In the genomic region with DNA sequence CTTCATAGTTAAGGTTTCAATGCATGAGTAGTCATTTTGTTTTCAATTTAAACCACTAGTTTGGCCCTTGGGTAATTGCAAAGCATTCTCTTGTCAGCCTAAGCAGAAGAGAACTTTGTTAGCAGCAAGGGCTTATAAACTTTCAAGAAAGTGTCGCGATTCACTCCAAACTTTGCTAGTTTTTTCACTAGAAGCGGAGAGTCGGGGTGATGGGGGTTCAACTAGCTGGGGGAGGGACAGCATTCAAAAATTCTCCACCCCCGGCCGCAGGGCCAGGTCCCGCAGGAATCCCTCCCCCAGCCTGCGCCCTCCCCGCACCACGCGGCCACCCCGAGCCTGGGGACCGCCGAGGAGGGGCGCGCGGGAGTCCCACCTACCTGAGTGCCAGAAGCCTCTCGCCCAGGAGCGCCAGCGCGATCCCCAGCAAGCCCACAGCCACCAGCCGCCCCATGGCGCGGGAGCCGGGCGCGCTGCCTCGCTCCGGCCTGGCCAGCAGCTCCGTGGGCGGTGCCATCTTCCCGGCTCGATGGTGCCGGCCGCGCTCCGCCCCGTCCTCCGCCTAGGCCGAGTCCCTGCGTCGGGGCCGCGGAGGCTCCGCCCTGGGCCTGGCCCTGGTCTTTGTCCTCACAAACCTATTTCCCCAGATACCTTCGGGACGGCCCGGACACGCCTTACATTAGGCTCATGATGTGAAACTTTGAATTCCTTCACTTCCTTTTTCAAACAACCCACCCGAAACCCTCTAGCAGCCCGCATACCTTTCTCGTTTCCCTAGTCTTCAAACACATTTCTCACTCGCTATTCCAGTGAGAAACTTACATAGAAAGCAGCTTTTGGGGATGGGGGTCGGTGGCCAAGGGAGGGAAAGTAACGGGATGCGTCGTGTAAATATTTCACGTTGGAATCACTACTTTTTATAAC, we compare ENCODE assay signal across 1 cellular context.
TF ChIP-seq lines count a peak whose summit lies in the region.

A gene (minus strand): TSS at position 528 of the 921 bp plus-strand sequence. CDS start 77 bp downstream, at position 451.

TF ChIP-seq in K562, 482 proteins besides CTCF, POLR2A, EP300 and RAD21 (continued from another document and continues in another):
- no peak for TF ChIP-seq ZNF165 (CRISPR knock-in tag; IDR thresholded peaks at IDR 0.05; ENCODE audit: borderline replicate concordance)
- 0 out of 2 replicates have a peak, but pooled peaks have one; percentile 25 for TF ChIP-seq NBN (IDR thresholded peaks at IDR 0.05; ENCODE audit: low read depth)
- TF ChIP-seq, protein P1, sequence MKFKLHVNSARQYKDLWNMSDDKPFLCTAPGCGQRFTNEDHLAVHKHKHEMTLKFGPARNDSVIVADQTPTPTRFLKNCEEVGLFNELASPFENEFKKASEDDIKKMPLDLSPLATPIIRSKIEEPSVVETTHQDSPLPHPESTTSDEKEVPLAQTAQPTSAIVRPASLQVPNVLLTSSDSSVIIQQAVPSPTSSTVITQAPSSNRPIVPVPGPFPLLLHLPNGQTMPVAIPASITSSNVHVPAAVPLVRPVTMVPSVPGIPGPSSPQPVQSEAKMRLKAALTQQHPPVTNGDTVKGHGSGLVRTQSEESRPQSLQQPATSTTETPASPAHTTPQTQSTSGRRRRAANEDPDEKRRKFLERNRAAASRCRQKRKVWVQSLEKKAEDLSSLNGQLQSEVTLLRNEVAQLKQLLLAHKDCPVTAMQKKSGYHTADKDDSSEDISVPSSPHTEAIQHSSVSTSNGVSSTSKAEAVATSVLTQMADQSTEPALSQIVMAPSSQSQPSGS (CRISPR knock-in tag; IDR thresholded peaks at IDR 0.05) = no peak
- TF ChIP-seq, protein P2, sequence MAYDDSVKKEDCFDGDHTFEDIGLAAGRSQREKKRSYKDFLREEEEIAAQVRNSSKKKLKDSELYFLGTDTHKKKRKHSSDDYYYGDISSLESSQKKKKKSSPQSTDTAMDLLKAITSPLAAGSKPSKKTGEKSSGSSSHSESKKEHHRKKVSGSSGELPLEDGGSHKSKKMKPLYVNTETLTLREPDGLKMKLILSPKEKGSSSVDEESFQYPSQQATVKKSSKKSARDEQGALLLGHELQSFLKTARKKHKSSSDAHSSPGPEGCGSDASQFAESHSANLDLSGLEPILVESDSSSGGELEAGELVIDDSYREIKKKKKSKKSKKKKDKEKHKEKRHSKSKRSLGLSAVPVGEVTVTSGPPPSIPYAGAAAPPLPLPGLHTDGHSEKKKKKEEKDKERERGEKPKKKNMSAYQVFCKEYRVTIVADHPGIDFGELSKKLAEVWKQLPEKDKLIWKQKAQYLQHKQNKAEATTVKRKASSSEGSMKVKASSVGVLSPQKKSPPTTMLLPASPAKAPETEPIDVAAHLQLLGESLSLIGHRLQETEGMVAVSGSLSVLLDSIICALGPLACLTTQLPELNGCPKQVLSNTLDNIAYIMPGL (CRISPR knock-in tag; IDR thresholded peaks at IDR 0.05) = peak; percentile 69; the same call in 1 of the 2 replicates
- TF ChIP-seq STAG1 (CRISPR knock-in tag; IDR thresholded peaks at IDR 0.05; ENCODE audit: borderline replicate concordance) = no peak
- peak; percentile 80; the same call in 1 of the 2 replicates for TF ChIP-seq FOXP1 (CRISPR knock-in tag; IDR thresholded peaks at IDR 0.05)
- peak; percentile 30 for TF ChIP-seq TAF9B (IDR thresholded peaks at IDR 0.05; ENCODE audit: partially characterized antibody)
- TF ChIP-seq, protein P3, sequence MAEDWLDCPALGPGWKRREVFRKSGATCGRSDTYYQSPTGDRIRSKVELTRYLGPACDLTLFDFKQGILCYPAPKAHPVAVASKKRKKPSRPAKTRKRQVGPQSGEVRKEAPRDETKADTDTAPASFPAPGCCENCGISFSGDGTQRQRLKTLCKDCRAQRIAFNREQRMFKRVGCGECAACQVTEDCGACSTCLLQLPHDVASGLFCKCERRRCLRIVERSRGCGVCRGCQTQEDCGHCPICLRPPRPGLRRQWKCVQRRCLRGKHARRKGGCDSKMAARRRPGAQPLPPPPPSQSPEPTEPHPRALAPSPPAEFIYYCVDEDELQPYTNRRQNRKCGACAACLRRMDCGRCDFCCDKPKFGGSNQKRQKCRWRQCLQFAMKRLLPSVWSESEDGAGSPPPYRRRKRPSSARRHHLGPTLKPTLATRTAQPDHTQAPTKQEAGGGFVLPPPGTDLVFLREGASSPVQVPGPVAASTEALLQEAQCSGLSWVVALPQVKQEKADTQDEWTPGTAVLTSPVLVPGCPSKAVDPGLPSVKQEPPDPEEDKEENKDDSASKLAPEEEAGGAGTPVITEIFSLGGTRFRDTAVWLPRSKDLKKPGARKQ (CRISPR knock-in tag; IDR thresholded peaks at IDR 0.05) = 0 out of 2 replicates have a peak, but pooled peaks have one; percentile 63
- TF ChIP-seq CCNT2 (IDR thresholded peaks at IDR 0.05; ENCODE audit: borderline replicate concordance, extremely low read depth, insufficient read length, low read depth, low read length) = peak; percentile 87
- peak; percentile 98 for TF ChIP-seq ZFX (CRISPR knock-in tag; IDR thresholded peaks at IDR 0.05)
- TF ChIP-seq, protein P4, sequence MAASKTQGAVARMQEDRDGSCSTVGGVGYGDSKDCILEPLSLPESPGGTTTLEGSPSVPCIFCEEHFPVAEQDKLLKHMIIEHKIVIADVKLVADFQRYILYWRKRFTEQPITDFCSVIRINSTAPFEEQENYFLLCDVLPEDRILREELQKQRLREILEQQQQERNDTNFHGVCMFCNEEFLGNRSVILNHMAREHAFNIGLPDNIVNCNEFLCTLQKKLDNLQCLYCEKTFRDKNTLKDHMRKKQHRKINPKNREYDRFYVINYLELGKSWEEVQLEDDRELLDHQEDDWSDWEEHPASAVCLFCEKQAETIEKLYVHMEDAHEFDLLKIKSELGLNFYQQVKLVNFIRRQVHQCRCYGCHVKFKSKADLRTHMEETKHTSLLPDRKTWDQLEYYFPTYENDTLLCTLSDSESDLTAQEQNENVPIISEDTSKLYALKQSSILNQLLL (CRISPR knock-in tag; IDR thresholded peaks at IDR 0.05; ENCODE audit: borderline replicate concordance) = no peak
- 0 out of 2 replicates have a peak, but pooled peaks have one; percentile 74 for TF ChIP-seq E2F3 (CRISPR knock-in tag; IDR thresholded peaks at IDR 0.05)
- no peak for TF ChIP-seq ETS2 (tag; IDR thresholded peaks at IDR 0.05; ENCODE audit: borderline replicate concordance, poor library complexity, severe bottlenecking)
- no peak for TF ChIP-seq PPARD (CRISPR knock-in tag; IDR thresholded peaks at IDR 0.05)
- no peak for TF ChIP-seq CSDE1 (IDR thresholded peaks at IDR 0.05)
- TF ChIP-seq RBFOX2 (IDR thresholded peaks at IDR 0.05; ENCODE audit: low read depth, low read length) = peak; percentile 98
- TF ChIP-seq, protein P5, sequence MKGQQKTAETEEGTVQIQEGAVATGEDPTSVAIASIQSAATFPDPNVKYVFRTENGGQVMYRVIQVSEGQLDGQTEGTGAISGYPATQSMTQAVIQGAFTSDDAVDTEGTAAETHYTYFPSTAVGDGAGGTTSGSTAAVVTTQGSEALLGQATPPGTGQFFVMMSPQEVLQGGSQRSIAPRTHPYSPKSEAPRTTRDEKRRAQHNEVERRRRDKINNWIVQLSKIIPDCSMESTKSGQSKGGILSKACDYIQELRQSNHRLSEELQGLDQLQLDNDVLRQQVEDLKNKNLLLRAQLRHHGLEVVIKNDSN (CRISPR knock-in tag; IDR thresholded peaks at IDR 0.05) = no peak
- no peak for TF ChIP-seq KDM2B (CRISPR knock-in tag; IDR thresholded peaks at IDR 0.05)
- peak; percentile 21 to 74; a peak in 1 of 4 replicates for TF ChIP-seq FOXK2 (conservative IDR thresholded peaks at IDR 0.05 in 1 of 2, IDR thresholded peaks at IDR 0.05 in 1 of 2; ENCODE audit: low read depth in 2 of 2)
- TF ChIP-seq ZNF239 (CRISPR knock-in tag; IDR thresholded peaks at IDR 0.05) = no peak
- no peak for TF ChIP-seq BHLHE40 (IDR thresholded peaks at IDR 0.05; ENCODE audit: low read length)
- TF ChIP-seq MIER1 (IDR thresholded peaks at IDR 0.05; ENCODE audit: low read depth) = no peak
- TF ChIP-seq ZKSCAN1 (IDR thresholded peaks at IDR 0.05; ENCODE audit: low read depth, low read length) = no peak
- TF ChIP-seq, protein P6, sequence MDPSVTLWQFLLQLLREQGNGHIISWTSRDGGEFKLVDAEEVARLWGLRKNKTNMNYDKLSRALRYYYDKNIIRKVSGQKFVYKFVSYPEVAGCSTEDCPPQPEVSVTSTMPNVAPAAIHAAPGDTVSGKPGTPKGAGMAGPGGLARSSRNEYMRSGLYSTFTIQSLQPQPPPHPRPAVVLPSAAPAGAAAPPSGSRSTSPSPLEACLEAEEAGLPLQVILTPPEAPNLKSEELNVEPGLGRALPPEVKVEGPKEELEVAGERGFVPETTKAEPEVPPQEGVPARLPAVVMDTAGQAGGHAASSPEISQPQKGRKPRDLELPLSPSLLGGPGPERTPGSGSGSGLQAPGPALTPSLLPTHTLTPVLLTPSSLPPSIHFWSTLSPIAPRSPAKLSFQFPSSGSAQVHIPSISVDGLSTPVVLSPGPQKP (CRISPR knock-in tag; IDR thresholded peaks at IDR 0.05) = no peak
- no peak for TF ChIP-seq CBFB (CRISPR knock-in tag; IDR thresholded peaks at IDR 0.05)
- TF ChIP-seq, protein P7, sequence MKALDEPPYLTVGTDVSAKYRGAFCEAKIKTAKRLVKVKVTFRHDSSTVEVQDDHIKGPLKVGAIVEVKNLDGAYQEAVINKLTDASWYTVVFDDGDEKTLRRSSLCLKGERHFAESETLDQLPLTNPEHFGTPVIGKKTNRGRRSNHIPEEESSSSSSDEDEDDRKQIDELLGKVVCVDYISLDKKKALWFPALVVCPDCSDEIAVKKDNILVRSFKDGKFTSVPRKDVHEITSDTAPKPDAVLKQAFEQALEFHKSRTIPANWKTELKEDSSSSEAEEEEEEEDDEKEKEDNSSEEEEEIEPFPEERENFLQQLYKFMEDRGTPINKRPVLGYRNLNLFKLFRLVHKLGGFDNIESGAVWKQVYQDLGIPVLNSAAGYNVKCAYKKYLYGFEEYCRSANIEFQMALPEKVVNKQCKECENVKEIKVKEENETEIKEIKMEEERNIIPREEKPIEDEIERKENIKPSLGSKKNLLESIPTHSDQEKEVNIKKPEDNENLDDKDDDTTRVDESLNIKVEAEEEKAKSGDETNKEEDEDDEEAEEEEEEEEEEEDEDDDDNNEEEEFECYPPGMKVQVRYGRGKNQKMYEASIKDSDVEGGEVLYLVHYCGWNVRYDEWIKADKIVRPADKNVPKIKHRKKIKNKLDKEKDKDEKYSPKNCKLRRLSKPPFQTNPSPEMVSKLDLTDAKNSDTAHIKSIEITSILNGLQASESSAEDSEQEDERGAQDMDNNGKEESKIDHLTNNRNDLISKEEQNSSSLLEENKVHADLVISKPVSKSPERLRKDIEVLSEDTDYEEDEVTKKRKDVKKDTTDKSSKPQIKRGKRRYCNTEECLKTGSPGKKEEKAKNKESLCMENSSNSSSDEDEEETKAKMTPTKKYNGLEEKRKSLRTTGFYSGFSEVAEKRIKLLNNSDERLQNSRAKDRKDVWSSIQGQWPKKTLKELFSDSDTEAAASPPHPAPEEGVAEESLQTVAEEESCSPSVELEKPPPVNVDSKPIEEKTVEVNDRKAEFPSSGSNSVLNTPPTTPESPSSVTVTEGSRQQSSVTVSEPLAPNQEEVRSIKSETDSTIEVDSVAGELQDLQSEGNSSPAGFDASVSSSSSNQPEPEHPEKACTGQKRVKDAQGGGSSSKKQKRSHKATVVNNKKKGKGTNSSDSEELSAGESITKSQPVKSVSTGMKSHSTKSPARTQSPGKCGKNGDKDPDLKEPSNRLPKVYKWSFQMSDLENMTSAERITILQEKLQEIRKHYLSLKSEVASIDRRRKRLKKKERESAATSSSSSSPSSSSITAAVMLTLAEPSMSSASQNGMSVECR (CRISPR knock-in tag; IDR thresholded peaks at IDR 0.05) = peak; percentile 68; the same call in 1 of the 2 replicates
- TF ChIP-seq NR3C1 (CRISPR knock-in tag; IDR thresholded peaks at IDR 0.05) = 0 out of 2 replicates have a peak, but pooled peaks have one; percentile 44
- no peak for TF ChIP-seq KAT8 (IDR thresholded peaks at IDR 0.05; ENCODE audit: low read depth)
- TF ChIP-seq JUN (IDR thresholded peaks at IDR 0.05; ENCODE audit: borderline replicate concordance, low read depth, low read length) = no peak
- TF ChIP-seq JUN (CRISPR knock-in tag; IDR thresholded peaks at IDR 0.05; ENCODE audit: borderline replicate concordance) = no peak; the same call in 1 of the 2 replicates
- peak; percentile 29; the same call in 1 of the 2 replicates for TF ChIP-seq GTF2E2 (tag; IDR thresholded peaks at IDR 0.05)
- TF ChIP-seq NONO (IDR thresholded peaks at IDR 0.05; ENCODE audit: low read depth in 2 of 2, low read length in 1 of 2) = peak; percentile 95 to 97
- peak; percentile 10 for TF ChIP-seq BRD9 (IDR thresholded peaks at IDR 0.05; ENCODE audit: low read depth, partially characterized antibody)
- TF ChIP-seq TAF1 (IDR thresholded peaks at IDR 0.05; ENCODE audit: control insufficient read depth, extremely low read depth, insufficient read depth, low read length, severe bottlenecking) = peak; percentile 80
- TF ChIP-seq ZNF212 (CRISPR knock-in tag; IDR thresholded peaks at IDR 0.05) = no peak
- no peak for TF ChIP-seq NFE2L1 (tag; IDR thresholded peaks at IDR 0.05; ENCODE audit: borderline replicate concordance, low read depth)
- no peak for TF ChIP-seq PURB (CRISPR knock-in tag; IDR thresholded peaks at IDR 0.05; ENCODE audit: low read depth)
- no peak for TF ChIP-seq SAFB2 (IDR thresholded peaks at IDR 0.05; ENCODE audit: borderline replicate concordance, low read depth, low read length, severe bottlenecking)
- TF ChIP-seq PHF20 (IDR thresholded peaks at IDR 0.05; ENCODE audit: partially characterized antibody) = peak; percentile 64
- no peak for TF ChIP-seq JUNB (CRISPR knock-in tag; conservative IDR thresholded peaks at IDR 0.05)
- TF ChIP-seq, protein P8, sequence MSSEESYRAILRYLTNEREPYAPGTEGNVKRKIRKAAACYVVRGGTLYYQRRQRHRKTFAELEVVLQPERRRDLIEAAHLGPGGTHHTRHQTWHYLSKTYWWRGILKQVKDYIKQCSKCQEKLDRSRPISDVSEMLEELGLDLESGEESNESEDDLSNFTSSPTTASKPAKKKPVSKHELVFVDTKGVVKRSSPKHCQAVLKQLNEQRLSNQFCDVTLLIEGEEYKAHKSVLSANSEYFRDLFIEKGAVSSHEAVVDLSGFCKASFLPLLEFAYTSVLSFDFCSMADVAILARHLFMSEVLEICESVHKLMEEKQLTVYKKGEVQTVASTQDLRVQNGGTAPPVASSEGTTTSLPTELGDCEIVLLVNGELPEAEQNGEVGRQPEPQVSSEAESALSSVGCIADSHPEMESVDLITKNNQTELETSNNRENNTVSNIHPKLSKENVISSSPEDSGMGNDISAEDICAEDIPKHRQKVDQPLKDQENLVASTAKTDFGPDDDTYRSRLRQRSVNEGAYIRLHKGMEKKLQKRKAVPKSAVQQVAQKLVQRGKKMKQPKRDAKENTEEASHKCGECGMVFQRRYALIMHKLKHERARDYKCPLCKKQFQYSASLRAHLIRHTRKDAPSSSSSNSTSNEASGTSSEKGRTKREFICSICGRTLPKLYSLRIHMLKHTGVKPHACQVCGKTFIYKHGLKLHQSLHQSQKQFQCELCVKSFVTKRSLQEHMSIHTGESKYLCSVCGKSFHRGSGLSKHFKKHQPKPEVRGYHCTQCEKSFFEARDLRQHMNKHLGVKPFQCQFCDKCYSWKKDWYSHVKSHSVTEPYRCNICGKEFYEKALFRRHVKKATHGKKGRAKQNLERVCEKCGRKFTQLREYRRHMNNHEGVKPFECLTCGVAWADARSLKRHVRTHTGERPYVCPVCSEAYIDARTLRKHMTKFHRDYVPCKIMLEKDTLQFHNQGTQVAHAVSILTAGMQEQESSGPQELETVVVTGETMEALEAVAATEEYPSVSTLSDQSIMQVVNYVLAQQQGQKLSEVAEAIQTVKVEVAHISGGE (CRISPR knock-in tag; IDR thresholded peaks at IDR 0.05) = no peak
- TF ChIP-seq KDM5B (IDR thresholded peaks at IDR 0.05; ENCODE audit: insufficient replicate concordance, low read depth, low read length) = peak; percentile 93
- TF ChIP-seq FOXA3 (CRISPR knock-in tag; conservative IDR thresholded peaks at IDR 0.05 in 1 of 2, IDR thresholded peaks at IDR 0.05 in 1 of 2) = 0 out of 4 replicates have a peak, but pooled peaks of 1 of the 2 experiments have one; percentile 47
- no peak for TF ChIP-seq ZNF23 (CRISPR knock-in tag; IDR thresholded peaks at IDR 0.05)
- TF ChIP-seq TCF3 (CRISPR knock-in tag; IDR thresholded peaks at IDR 0.05) = no peak
- no peak for TF ChIP-seq ILK (tag; IDR thresholded peaks at IDR 0.05; ENCODE audit: borderline replicate concordance, low read depth)
